ENCODE assay signal across 9 cellular contexts in genomic region chr3:42880183-42880582, GRCh38. TPM values are rescaled to one million over a fixed set of nuclear protein-coding genes. Genes with fewer than 3 reads are reported as not detected.
DNase-seq lines count a peak whose midpoint lies in the region; ATAC-seq, FAIRE-seq and TF ChIP-seq lines count a peak whose summit lies in the region.
"Had no signal": no experiment of that assay in that cellular context is flagged by ENCODE, and none has a peak within 500 bp of the region (broad histone marks: within the 10 kb centered on the region; RNA-seq: fewer than 3 reads in every experiment).

No MANE protein-coding gene starts in this region.

- no peak for TF ChIP-seq POLR2A in GM12878 (IDR thresholded peaks at IDR 0.05; ENCODE audit: low read depth, low read length)

- H3K4me1 ChIP-seq in GM12878 (ENCODE audit: control insufficient read depth, insufficient read depth, low read length) = peaks cover 4% of the 10 kb centered on the region; the same call in 1 of the 2 replicates
- peaks cover 5% of the 10 kb centered on the region for H3K4me1 ChIP-seq in lower lobe of right lung
- H3K4me1 ChIP-seq in thymus (ENCODE audit: control insufficient read depth, insufficient read depth, low read length) = peaks cover 9% of the 10 kb centered on the region

- H3K4me1 Mint-ChIP-seq in activated naive CD4-positive, alpha-beta T cell treated with anti-CD3 and anti-CD28 coated beads, Interleukin-2, amount 10 ng/mL, durations not matched to agents 7 days and 5 days = peaks cover 12% of the 10 kb centered on the region

- peak overlapping the region; percentile 66 for H3K4me3 Mint-ChIP-seq in activated naive CD4-positive, alpha-beta T cell treated with anti-CD3 and anti-CD28 coated beads, Interleukin-2, amount 10 ng/mL, durations not matched to agents 7 days and 5 days

- FAIRE-seq in GM12878 (lab: Jason Lieb, UNC) = no peak

- in situ Hi-C loops in GM12878 (cut with MboI) = no loop called here

- intact Hi-C loops in GM12878 (cut with micrococcal nuclease; ENCODE audit: unreplicated experiment) (loop anchor here (2.0 kb wide), 1 partner anchor 41 kb away; no protein-coding TSS in a partner anchor), lower lobe of right lung (cut with DNase I) (no loop called here)

- no peak for TF ChIP-seq RAD21 in GM12878 (IDR thresholded peaks at IDR 0.05; ENCODE audit: insufficient read depth, low read depth, low read length)

- peak overlapping the region; percentile 58 for H3K4me2 ChIP-seq in GM12878 (ENCODE audit: control insufficient read depth, insufficient read depth)

- H3K9me3 Mint-ChIP-seq in activated naive CD4-positive, alpha-beta T cell treated with anti-CD3 and anti-CD28 coated beads, Interleukin-2, amount 10 ng/mL, durations not matched to agents 7 days and 5 days = no peaks in the 10 kb centered on the region

- H3K27me3 ChIP-seq in GM12878 (replicated peaks in 1 of 2; ENCODE audit: control insufficient read depth in 2 of 2, insufficient read depth in 2 of 2, low read length in 1 of 2) = no peaks in the 10 kb centered on the region
- H3K27me3 ChIP-seq in lower lobe of right lung (ENCODE audit: low read depth) = no peaks in the 10 kb centered on the region
- peaks cover 2% of the 10 kb centered on the region for H3K27me3 ChIP-seq in thymus (ENCODE audit: control insufficient read depth, insufficient read depth)

- H3K27ac ChIP-seq in GM12878 (ENCODE audit: control insufficient read depth, insufficient read depth) (no peak overlapping the region), lower lobe of right lung (no peak overlapping the region), thymus (ENCODE audit: low read depth) (no peak overlapping the region)

- SMC1A ChIA-PET in GM12878 (lab: Charles Lee; ENCODE audit: uncharacterized antibody, unreplicated experiment) = interaction anchor here (1.6 to 3.5 kb wide), 2 partner anchors 37 to 41 kb away, joined by 5 to 9 read pairs; no protein-coding TSS in a partner anchor

- no peaks in the 10 kb centered on the region for H3K36me3 Mint-ChIP-seq in activated naive CD4-positive, alpha-beta T cell treated with anti-CD3 and anti-CD28 coated beads, Interleukin-2, amount 10 ng/mL, durations not matched to agents 7 days and 5 days

- ATAC-seq in GM12878 = no peak
- peak in 1 of 2 donors; percentile 6 for ATAC-seq in lower lobe of right lung
- ATAC-seq in HG03159 (IDR thresholded peaks at IDR 0.05; ENCODE audit: unreplicated experiment) = no peak
- no peak for ATAC-seq in GM19395 (IDR thresholded peaks at IDR 0.05; ENCODE audit: unreplicated experiment)

- H3K4me3 ChIP-seq in GM12878 = peak overlapping the region; percentile 64; the same call in 1 of the 2 replicates
- H3K4me3 ChIP-seq in lower lobe of right lung = peak overlapping the region; percentile 81
- peak overlapping the region; percentile 71 for H3K4me3 ChIP-seq in thymus (ENCODE audit: low read length)

- CTCF ChIA-PET in activated naive CD4-positive, alpha-beta T cell treated with anti-CD3 and anti-CD28 coated beads, Interleukin-2, amount 10 ng/mL, durations not matched to agents 7 days and 5 days (lab: Charles Lee) = no interaction called here
- CTCF ChIA-PET in GM12878 (lab: Yijun Ruan, JAX) = interaction anchor here (0.6 to 3.6 kb wide), 2 partner anchors 40 to 94 kb away, joined by 3 to 24 read pairs; no protein-coding TSS in a partner anchor

- H3K36me3 ChIP-seq in GM12878 (ENCODE audit: control insufficient read depth in 2 of 2, insufficient read depth in 2 of 2, low read length in 1 of 2) (no peaks in the 10 kb centered on the region), lower lobe of right lung (no peaks in the 10 kb centered on the region), thymus (ENCODE audit: control insufficient read depth, insufficient read depth) (no peaks in the 10 kb centered on the region)

- TF ChIP-seq CTCF in GM12878 (IDR thresholded peaks at IDR 0.05 in 2 of 3, conservative IDR thresholded peaks at IDR 0.05 in 1 of 3; ENCODE audit: control insufficient read depth in 2 of 3, extremely low read depth in 1 of 3, insufficient read depth in 1 of 3, low read depth in 3 of 3, low read length in 3 of 3) (no peak), lower lobe of right lung (IDR thresholded peaks at IDR 0.05) (no peak)

- H3K27ac Mint-ChIP-seq in activated naive CD4-positive, alpha-beta T cell treated with anti-CD3 and anti-CD28 coated beads, Interleukin-2, amount 10 ng/mL, durations not matched to agents 7 days and 5 days = no peak overlapping the region

- DNase-seq in activated naive CD4-positive, alpha-beta T cell treated with anti-CD3 and anti-CD28 coated beads, Interleukin-2, amount 10 ng/mL, durations not matched to agents 7 days and 5 days = no peak
- DNase-seq in activated naive CD4-positive, alpha-beta T cell (lab: John Stamatoyannopoulos, UW) = no peak
- no peak for DNase-seq in GM12878 (ENCODE audit: low read depth, low spot score)
- no peak for DNase-seq in lower lobe of right lung
- no peak for DNase-seq in 8988T

- no peaks in the 10 kb centered on the region for H4K20me1 ChIP-seq in GM12878 (ENCODE audit: control insufficient read depth, insufficient read depth)

- POLR2A ChIA-PET in GM12878 (lab: Charles Lee) = no interaction called here

- no peaks in the 10 kb centered on the region; the same call in 1 of the 3 replicates for H3K9me3 ChIP-seq in GM12878 (replicated peaks; ENCODE audit: control insufficient read depth, insufficient read depth, low read length)
- H3K9me3 ChIP-seq in lower lobe of right lung = no peaks in the 10 kb centered on the region
- no peaks in the 10 kb centered on the region for H3K9me3 ChIP-seq in thymus (ENCODE audit: control insufficient read depth)
- H3K9me3 ChIP-seq: mucosa of descending colon had no signal

- H3K9ac ChIP-seq in GM12878 (ENCODE audit: control insufficient read depth, insufficient read depth, low read length) = no peak overlapping the region

- peaks cover 14% of the 10 kb centered on the region for H3K27me3 Mint-ChIP-seq in activated naive CD4-positive, alpha-beta T cell treated with anti-CD3 and anti-CD28 coated beads, Interleukin-2, amount 10 ng/mL, durations not matched to agents 7 days and 5 days

- H3K79me2 ChIP-seq in GM12878 (ENCODE audit: control insufficient read depth, insufficient read depth, low read length) = no peaks in the 10 kb centered on the region

- no peak for TF ChIP-seq EP300 in GM12878 (IDR thresholded peaks at IDR 0.05; ENCODE audit: borderline replicate concordance in 1 of 2, control insufficient read depth in 1 of 2, low read depth in 2 of 2, low read length in 2 of 2)

- no TSS peak for BruUV-seq in GM12878 (replicated peaks; lab: Mats Ljungman, UMichigan)

- peak overlapping the region; percentile 76 for H2AFZ ChIP-seq in GM12878 (ENCODE audit: control insufficient read depth, low read depth, low read length)

- RAD21 ChIA-PET in GM12878 (lab: Charles Lee; ENCODE audit: unreplicated experiment) = no interaction called here

- WGBS in GM12878 (ENCODE audit: insufficient coverage, insufficient replicate concordance, low lambda C conversion rate, missing lambda C conversion rate) = 87% methylated on average over 9 of the region's 9 CpGs
- 85% methylated on average over 9 of the region's 9 CpGs for WGBS in thymus

RNA-seq across cellular contexts. Expression of gene CYP8B1, which starts 4.5 kb away (rescaled TPM):
- not detected in 2 replicates for total RNA-seq in GM12878 (2013; cell fraction: nucleolus; rRNA removed)
- total RNA-seq in GM12878 (2014; rRNA removed) (not detected in 2 replicates), GM12878 (2014; rRNA removed; fragmentation: Illumina TruSeq; extraction: Trizol) (not detected in 2 replicates), GM12878 (2021) (0.08 and 0.24 TPM in 2 replicates), lower lobe of right lung (not detected)
- polyA plus RNA-seq in GM12878 (2011; ENCODE audit: low read depth) = not detected
- polyA plus RNA-seq in GM12878 (2011; rRNA removed) (not detected in 2 replicates), GM12878 (2014; fragmentation: Illumina TruSeq; extraction: Trizol) (not detected in 2 replicates), GM12878 (2014; fragmentation: Nextera tagmentation; extraction: Ambion mirVana) (not detected), GM12878 (2014; rRNA removed) (not detected in 2 replicates), GM12878 (2016; fragmentation: Nextera tagmentation; extraction: Ambion mirVana) (not detected), thymus (0.02 TPM)
- not detected in 2 replicates for polyA plus RNA-seq in GM12878 (2011; cell fraction: cytosol; rRNA removed)
- not detected in 2 replicates for polyA plus RNA-seq in GM12878 (2011; cell fraction: nucleus; rRNA removed)
- polyA plus RNA-seq in GM12878 (2012) = 0.03 and 0.04 TPM in 2 replicates
- not detected in 2 replicates for polyA minus RNA-seq in GM12878 (2011; rRNA and poly(A)+ RNA removed)
- not detected in 2 replicates for polyA minus RNA-seq in GM12878 (2011; cell fraction: cytosol; rRNA and poly(A)+ RNA removed)
- not detected in 2 replicates for polyA minus RNA-seq in GM12878 (2011; cell fraction: nucleus; rRNA and poly(A)+ RNA removed)
- total RNA-seq: mucosa of descending colon had no signal

RNA-seq across cellular contexts. Expression of gene ZNF662, which starts 25.8 kb away (rescaled TPM):
- total RNA-seq in GM12878 (2013; cell fraction: nucleolus; rRNA removed) = 0.13 and 0.27 TPM in 2 replicates
- total RNA-seq in GM12878 (2014; rRNA removed) (not detected in 2 replicates), GM12878 (2014; rRNA removed; fragmentation: Illumina TruSeq; extraction: Trizol) (not detected in 2 replicates), GM12878 (2021) (0.05 TPM in 1 of 2 replicates, not detected in the other), lower lobe of right lung (7.3 TPM)
- polyA plus RNA-seq in GM12878 (2011; ENCODE audit: low read depth) = not detected
- polyA plus RNA-seq in GM12878 (2011; rRNA removed) (0.03 TPM in 1 of 2 replicates, not detected in the other), GM12878 (2014; fragmentation: Illumina TruSeq; extraction: Trizol) (not detected in 2 replicates), GM12878 (2014; fragmentation: Nextera tagmentation; extraction: Ambion mirVana) (not detected), GM12878 (2014; rRNA removed) (not detected in 2 replicates), GM12878 (2016; fragmentation: Nextera tagmentation; extraction: Ambion mirVana) (not detected), thymus (5.5 TPM)
- not detected in 2 replicates for polyA plus RNA-seq in GM12878 (2011; cell fraction: cytosol; rRNA removed)
- polyA plus RNA-seq in GM12878 (2011; cell fraction: nucleus; rRNA removed) = not detected in 2 replicates
- not detected in 2 replicates for polyA plus RNA-seq in GM12878 (2012)
- polyA minus RNA-seq in GM12878 (2011; rRNA and poly(A)+ RNA removed) = not detected in 2 replicates
- polyA minus RNA-seq in GM12878 (2011; cell fraction: cytosol; rRNA and poly(A)+ RNA removed) = not detected in 2 replicates
- polyA minus RNA-seq in GM12878 (2011; cell fraction: nucleus; rRNA and poly(A)+ RNA removed) = not detected in 2 replicates
